ENCODE assay signal across 1 cellular context in the genomic region with DNA sequence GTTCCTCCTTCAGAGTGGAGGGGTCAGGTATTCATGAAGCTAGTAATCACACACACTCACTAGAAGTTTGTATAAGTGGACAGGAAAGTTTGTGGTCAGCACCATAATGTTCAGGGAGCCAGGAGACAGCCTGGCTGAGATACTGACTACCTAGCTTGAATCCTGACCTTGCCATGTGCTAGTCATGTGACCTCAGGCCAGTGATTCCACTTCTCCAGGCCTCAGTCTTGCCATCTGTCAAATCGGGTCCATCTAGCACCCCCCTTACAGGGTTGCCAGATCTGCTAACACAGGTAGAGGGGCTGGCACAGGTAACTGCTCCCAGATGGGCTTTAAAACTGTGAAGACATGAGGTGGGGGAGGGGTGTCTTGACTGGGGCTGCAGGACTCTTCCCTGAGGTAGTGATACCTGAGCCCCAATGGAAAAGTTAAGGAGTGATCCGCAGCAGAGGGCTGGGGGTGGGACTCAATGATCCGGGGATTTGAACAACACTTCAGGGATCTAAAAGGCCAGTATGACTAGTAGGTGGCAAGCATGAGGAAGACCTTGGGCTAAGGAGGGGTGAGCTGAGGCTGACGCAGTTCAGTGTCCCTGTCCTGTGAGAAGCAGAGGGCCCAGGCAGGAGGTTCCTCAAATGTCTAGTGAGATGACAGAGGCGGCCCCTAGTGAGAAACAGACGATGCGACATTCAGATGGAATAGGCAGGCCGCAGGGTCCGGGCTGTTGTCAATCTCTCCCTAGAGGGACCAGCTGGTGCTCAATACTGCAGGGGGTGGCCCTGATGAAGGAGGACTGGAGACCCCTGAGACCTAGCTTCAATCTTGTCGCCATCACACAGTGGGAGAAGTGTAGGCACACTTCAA.
A peak's percentile ranks its signal among the peaks of the same experiment; 100 is the strongest.
TF ChIP-seq lines count a peak whose summit lies in the region.

No MANE protein-coding gene starts in this region.

TF ChIP-seq in HepG2, 621 proteins besides CTCF, POLR2A, EP300 and RAD21:
- TF ChIP-seq POLR2G (IDR thresholded peaks at IDR 0.05; ENCODE audit: low read depth, low read length) (0 out of 2 replicates have a peak, but pooled peaks have one; percentile 5), RBM22 (optimal IDR thresholded peaks at IDR 0.05; ENCODE audit: low read length) (peak; percentile 35), ZNF124 (CRISPR knock-in tag; IDR thresholded peaks at IDR 0.05) (no peak), ZNF629 (CRISPR knock-in tag; conservative IDR thresholded peaks at IDR 0.05) (peak; percentile 65)
